Comparison of ENCODE assay signal across 8 cellular contexts in genomic region chr2:159614534-159615186, GRCh38. TPM values are rescaled to one million over a fixed set of nuclear protein-coding genes. Genes with fewer than 3 reads are reported as not detected.
DNase-seq lines count a peak whose midpoint lies in the region; ATAC-seq lines count a peak whose summit lies in the region.

No MANE protein-coding gene starts in this region.

- peak overlapping the region; percentile 78 to 95 (median 89) for H3K4me3 Mint-ChIP-seq in CD8-positive, alpha-beta memory T cell
- H3K4me3 Mint-ChIP-seq in IgD-negative memory B cell, result peak overlapping the region; percentile 77 to 96 (median 90)
- peak overlapping the region; percentile 85 for H3K4me3 Mint-ChIP-seq in activated naive CD8-positive, alpha-beta T cell treated with anti-CD3 and anti-CD28 coated beads, Interleukin-2, amount 50 U/mL, for 24 hours
- peak overlapping the region; percentile 90 to 91 for H3K4me3 Mint-ChIP-seq in stimulated activated naive CD8-positive, alpha-beta T cell treated with anti-CD3 and anti-CD28 coated beads, Interleukin-15, amount 100 ng/mL, for 72 hours

- peak overlapping the region; percentile 100 for H3K9ac ChIP-seq in iPS-20b (ENCODE audit: low read depth, low read length)

- CTCF ChIA-PET in CD8-positive, alpha-beta memory T cell (lab: Charles Lee), result interaction anchor here (1.2 kb wide), 1 partner anchor 67 kb away, joined by 3 read pairs; no protein-coding TSS in a partner anchor

- no peaks in the 10 kb centered on the region for H3K4me1 ChIP-seq in CD8-positive, alpha-beta memory T cell (ENCODE audit: insufficient read depth, low read length)
- peaks cover 42% of the 10 kb centered on the region; the same call in 1 of the 2 replicates for H3K4me1 ChIP-seq in iPS-20b (ENCODE audit: insufficient read depth, low read length)
- H3K4me1 ChIP-seq in effector memory CD4-positive, alpha-beta T cell (ENCODE audit: control insufficient read depth, insufficient read depth, low read length, poor library complexity, severe bottlenecking), result no peaks in the 10 kb centered on the region

- no peaks in the 10 kb centered on the region for H3K36me3 ChIP-seq in CD8-positive, alpha-beta memory T cell (ENCODE audit: insufficient read depth, low read length)
- no peaks in the 10 kb centered on the region for H3K36me3 ChIP-seq in iPS-20b (ENCODE audit: insufficient read depth, low read depth, low read length)
- H3K36me3 ChIP-seq in effector memory CD4-positive, alpha-beta T cell (ENCODE audit: control insufficient read depth, insufficient read depth, low read length), result no peaks in the 10 kb centered on the region

- H3K27ac ChIP-seq in CD8-positive, alpha-beta memory T cell (ENCODE audit: low read depth, low read length), result peak overlapping the region; percentile 83
- H3K27ac ChIP-seq in iPS-20b (ENCODE audit: low read length), result peak overlapping the region; percentile 87
- no peak overlapping the region for H3K27ac ChIP-seq in effector memory CD4-positive, alpha-beta T cell (ENCODE audit: insufficient read depth, low read length, poor library complexity, severe bottlenecking)

- POLR2A ChIA-PET in CD8-positive, alpha-beta memory T cell (lab: Charles Lee), result no interaction called here

- ATAC-seq in activated naive CD8-positive, alpha-beta T cell treated with anti-CD3 and anti-CD28 coated beads, Interleukin-2, amount 50 U/mL, for 24 hours, result no peak
- no peak for ATAC-seq in stimulated activated naive CD8-positive, alpha-beta T cell treated with anti-CD3 and anti-CD28 coated beads, Interleukin-15, amount 100 ng/mL, for 72 hours
- ATAC-seq in HG02870 (IDR thresholded peaks at IDR 0.05; ENCODE audit: unreplicated experiment), result no peak

- no peaks in the 10 kb centered on the region for H3K9me3 ChIP-seq in CD8-positive, alpha-beta memory T cell (ENCODE audit: low read length)
- no peaks in the 10 kb centered on the region for H3K9me3 ChIP-seq in iPS-20b (ENCODE audit: insufficient read depth, low read depth, low read length)
- no peaks in the 10 kb centered on the region for H3K9me3 ChIP-seq in effector memory CD4-positive, alpha-beta T cell (ENCODE audit: control insufficient read depth, low read length)

- H3K4me1 Mint-ChIP-seq in CD8-positive, alpha-beta memory T cell, result peaks cover 5 to 15% (median 14%) of the 10 kb centered on the region in 3 donors
- H3K4me1 Mint-ChIP-seq in IgD-negative memory B cell, result peaks cover 8 to 10% (median 9%) of the 10 kb centered on the region in 3 donors
- peaks cover 12% of the 10 kb centered on the region for H3K4me1 Mint-ChIP-seq in activated naive CD8-positive, alpha-beta T cell treated with anti-CD3 and anti-CD28 coated beads, Interleukin-2, amount 50 U/mL, for 24 hours
- peaks cover 13% of the 10 kb centered on the region for H3K4me1 Mint-ChIP-seq in stimulated activated naive CD8-positive, alpha-beta T cell treated with anti-CD3 and anti-CD28 coated beads, Interleukin-15, amount 100 ng/mL, for 72 hours

- peaks cover 7 to 34% of the 10 kb centered on the region in 2 donors for H3K27me3 Mint-ChIP-seq in CD8-positive, alpha-beta memory T cell
- H3K27me3 Mint-ChIP-seq in IgD-negative memory B cell, result peaks cover 17% of the 10 kb centered on the region
- H3K27me3 Mint-ChIP-seq in activated naive CD8-positive, alpha-beta T cell treated with anti-CD3 and anti-CD28 coated beads, Interleukin-2, amount 50 U/mL, for 24 hours, result peaks cover 23% of the 10 kb centered on the region
- peaks cover 7% of the 10 kb centered on the region for H3K27me3 Mint-ChIP-seq in stimulated activated naive CD8-positive, alpha-beta T cell treated with anti-CD3 and anti-CD28 coated beads, Interleukin-15, amount 100 ng/mL, for 72 hours

- peaks cover 0 to 2% (median 1%) of the 10 kb centered on the region in 3 donors for H3K36me3 Mint-ChIP-seq in CD8-positive, alpha-beta memory T cell
- H3K36me3 Mint-ChIP-seq in IgD-negative memory B cell, result no peaks in the 10 kb centered on the region
- no peaks in the 10 kb centered on the region for H3K36me3 Mint-ChIP-seq in activated naive CD8-positive, alpha-beta T cell treated with anti-CD3 and anti-CD28 coated beads, Interleukin-2, amount 50 U/mL, for 24 hours (ENCODE audit: low read depth)

- H3K4me3 ChIP-seq in CD8-positive, alpha-beta memory T cell (ENCODE audit: low read length), result peak overlapping the region; percentile 1
- peak overlapping the region; percentile 89 for H3K4me3 ChIP-seq in iPS-20b (ENCODE audit: low read length)
- no peak overlapping the region for H3K4me3 ChIP-seq in effector memory CD4-positive, alpha-beta T cell (ENCODE audit: insufficient read depth, low read depth, low read length, poor library complexity, severe bottlenecking)

- H3K27ac Mint-ChIP-seq in CD8-positive, alpha-beta memory T cell, result peak overlapping the region in 1 of 8 donors; percentile 43
- H3K27ac Mint-ChIP-seq in IgD-negative memory B cell, result peak overlapping the region in 1 of 3 donors; percentile 51
- peak overlapping the region; percentile 78 for H3K27ac Mint-ChIP-seq in activated naive CD8-positive, alpha-beta T cell treated with anti-CD3 and anti-CD28 coated beads, Interleukin-2, amount 50 U/mL, for 24 hours
- H3K27ac Mint-ChIP-seq in stimulated activated naive CD8-positive, alpha-beta T cell treated with anti-CD3 and anti-CD28 coated beads, Interleukin-15, amount 100 ng/mL, for 72 hours, result peak overlapping the region; percentile 42 to 88

- H3K9me3 Mint-ChIP-seq in CD8-positive, alpha-beta memory T cell, result no peaks in the 10 kb centered on the region
- H3K9me3 Mint-ChIP-seq in IgD-negative memory B cell, result no peaks in the 10 kb centered on the region
- H3K9me3 Mint-ChIP-seq in activated naive CD8-positive, alpha-beta T cell treated with anti-CD3 and anti-CD28 coated beads, Interleukin-2, amount 50 U/mL, for 24 hours, result no peaks in the 10 kb centered on the region
- no peaks in the 10 kb centered on the region for H3K9me3 Mint-ChIP-seq in stimulated activated naive CD8-positive, alpha-beta T cell treated with anti-CD3 and anti-CD28 coated beads, Interleukin-15, amount 100 ng/mL, for 72 hours

- no peak for DNase-seq in CD8-positive, alpha-beta memory T cell
- no peak for DNase-seq in activated naive CD8-positive, alpha-beta T cell treated with anti-CD3 and anti-CD28 coated beads, Interleukin-2, amount 50 U/mL, for 24 hours
- DNase-seq in stimulated activated naive CD8-positive, alpha-beta T cell treated with anti-CD3 and anti-CD28 coated beads, Interleukin-15, amount 100 ng/mL, for 72 hours, result no peak
- DNase-seq in effector memory CD4-positive, alpha-beta T cell, result no peak
- DNase-seq in cerebellum (ENCODE audit: low spot score), result no peak

- H3K27me3 ChIP-seq in CD8-positive, alpha-beta memory T cell (ENCODE audit: insufficient read depth, low read length, poor library complexity, severe bottlenecking), result peaks cover 4% of the 10 kb centered on the region
- no peaks in the 10 kb centered on the region for H3K27me3 ChIP-seq in iPS-20b (ENCODE audit: insufficient read depth, low read length)
- H3K27me3 ChIP-seq in effector memory CD4-positive, alpha-beta T cell (replicated peaks; ENCODE audit: control insufficient read depth, insufficient read depth, low read length, poor library complexity, severe bottlenecking), result no peaks in the 10 kb centered on the region

RNA-seq across cellular contexts. Expression of gene BAZ2B, which starts 1.7 kb away (rescaled TPM):
- 10 to 100 TPM; 13.3 to 15.7 TPM for total RNA-seq in CD8-positive, alpha-beta memory T cell
- polyA plus RNA-seq in CD8-positive, alpha-beta memory T cell, result 27.0 TPM
- 17.3 TPM for polyA plus RNA-seq in IgD-negative memory B cell
- 250 TPM for total RNA-seq in cerebellum

Comparison
In these comparisons a context has a peak if more than half of its experiments do, and no peak if none do; other contexts are left out.
1. RNA of gene BAZ2B, which starts 1.7 kb away (total RNA-seq): 250 TPM in cerebellum (single experiment); 13.3 to 15.7 TPM in CD8-positive, alpha-beta memory T cell; every median in the first group is over 10 times any median in the second.
2. Peak in every context shown above with its lines, with median percentiles within 50 percentile points of each other: H3K4me3 Mint-ChIP-seq.